26 cellular contexts compared by ENCODE assay signal in genomic region chr5:154145268-154145667, GRCh38.
"Had no signal": no experiment of that assay in that cellular context is flagged by ENCODE, and none has a peak within 500 bp of the region (broad histone marks: within the 10 kb centered on the region; RNA-seq: fewer than 3 reads in every experiment).

No MANE protein-coding gene starts in this region.

- H3K4me3 Mint-ChIP-seq: IgD-negative memory B cell, T-cell had no signal

- H3K9ac ChIP-seq: KMS-11, SK-N-SH had no signal

- ATAC-seq: K562, Panc1, PC-3, T-cell had no signal

- H3K4me3 ChIP-seq: K562 had no signal

- H3K27ac ChIP-seq: KMS-11, RWPE1 had no signal

- DNase-seq: MV-4-11; NCI-H1048; NCI-H1105; NCI-H1417; NCI-H1436 treated with DMSO at 0.1 percent for 48 hours; NCI-H1694; NCI-H187 treated with DMSO at 0.1 percent for 48 hours; NCI-H2029 treated with DMSO at 0.1 percent for 48 hours; NCI-H2171 treated with DMSO at 0.1 percent for 48 hours; NCI-H226; NCI-H446; NCI-H510A; NCI-H524 treated with DMSO at 0.1 percent for 48 hours; NCI-H69; NCI-H774; NK-92 treated with Interleukin-12 subunit alpha and Interleukin-12 subunit beta, amount 100 ng/mL, for 24 hours; PC-3; SHP77; SK-N-SH; SW 1271; T-cell had no signal

- H3K27ac Mint-ChIP-seq: IgD-negative memory B cell, T-cell had no signal

- H3K4me2 ChIP-seq: KMS-11, SK-N-SH had no signal

- H3K4me1 Mint-ChIP-seq: IgD-negative memory B cell, T-cell had no signal

- H3K36me3 Mint-ChIP-seq: T-cell had no signal

- H3K9me3 Mint-ChIP-seq: IgD-negative memory B cell, T-cell had no signal

- H3K9me3 ChIP-seq: SK-N-SH had no signal
